In genomic region chr7:141562543-141562942, GRCh38 we compare ENCODE assay signal across 15 cellular contexts.
"Had no signal": no experiment of that assay in that cellular context is flagged by ENCODE, and none has a peak within 500 bp of the region (broad histone marks: within the 10 kb centered on the region; RNA-seq: fewer than 3 reads in every experiment).

No MANE protein-coding gene starts in this region.

- H3K4me3 Mint-ChIP-seq: activated T-cell treated with anti-CD3 and anti-CD28 coated beads, Interleukin-2, amount 50 U/mL, for 4 hours; effector memory CD8-positive, alpha-beta T cell; naive thymus-derived CD8-positive, alpha-beta T cell; T-helper 2 cell treated with Interferon-gamma antibody and Interleukin-4, amounts not matched to agents 5 μg/mL and 100 μg/mL, for 36 hours had no signal

- H3K27ac Mint-ChIP-seq: progenitor cell of endocrine pancreas; stimulated activated naive CD8-positive, alpha-beta T cell treated with anti-CD3 and anti-CD28 coated beads, Interleukin-15, amount 100 ng/mL, for 72 hours had no signal

- H2AFZ ChIP-seq: hepatocyte had no signal

- H3K4me2 ChIP-seq: hepatocyte had no signal

- H3K4me1 ChIP-seq: gastroesophageal sphincter, lower lobe of right lung had no signal

- H3K27me3 ChIP-seq: gastroesophageal sphincter, hepatocyte had no signal

- DNase-seq: activated CD4-positive, alpha-beta T cell treated with anti-CD3 and anti-CD28 coated beads, Interleukin-2, amount 50 U/mL, for 4 hours; activated gamma-delta T cell treated with Interleukin-2 at 50 U/mL for 16 hours; activated T-cell treated with anti-CD3 and anti-CD28 coated beads, Interleukin-2, amount 50 U/mL, for 4 hours; caudate nucleus; effector memory CD8-positive, alpha-beta T cell; kidney glomerular epithelial cell; lower lobe of right lung; naive thymus-derived CD8-positive, alpha-beta T cell; occipital lobe; stimulated activated naive CD8-positive, alpha-beta T cell treated with anti-CD3 and anti-CD28 coated beads, Interleukin-15, amount 100 ng/mL, for 72 hours had no signal

- H3K27me3 Mint-ChIP-seq: effector memory CD8-positive, alpha-beta T cell; naive thymus-derived CD8-positive, alpha-beta T cell; progenitor cell of endocrine pancreas; stimulated activated naive CD8-positive, alpha-beta T cell treated with anti-CD3 and anti-CD28 coated beads, Interleukin-15, amount 100 ng/mL, for 72 hours had no signal

- H3K27ac ChIP-seq: gastroesophageal sphincter, hepatocyte, lower lobe of right lung had no signal

- ATAC-seq: activated T-cell treated with anti-CD3 and anti-CD28 coated beads, Interleukin-2, amount 50 U/mL, for 4 hours; effector memory CD8-positive, alpha-beta T cell; gastroesophageal sphincter; lower lobe of right lung; naive thymus-derived CD8-positive, alpha-beta T cell; sciatic nerve; stimulated activated naive CD8-positive, alpha-beta T cell treated with anti-CD3 and anti-CD28 coated beads, Interleukin-15, amount 100 ng/mL, for 72 hours had no signal

- H3K79me2 ChIP-seq: hepatocyte had no signal

- H3K4me3 ChIP-seq: gastroesophageal sphincter, hepatocyte, lower lobe of right lung had no signal
